1 cellular context compared by ENCODE assay signal in the genomic region with DNA sequence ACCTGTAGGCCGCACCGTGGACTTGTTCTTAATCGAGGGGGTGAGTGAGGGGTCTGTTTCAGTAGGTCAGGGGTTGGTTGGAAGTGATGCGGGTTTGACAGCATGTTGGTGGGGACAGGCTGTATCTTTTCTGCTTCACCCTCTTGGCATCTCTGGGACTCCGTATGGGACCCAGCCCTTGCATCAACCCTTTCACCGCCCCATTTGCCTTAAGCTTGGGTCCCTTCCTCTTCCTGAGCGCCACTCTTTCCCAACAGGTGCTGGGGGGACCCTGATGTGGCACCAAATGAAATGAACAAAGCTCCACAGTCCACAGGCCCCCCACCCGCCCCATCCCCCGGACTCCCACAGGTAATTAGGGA.
TF ChIP-seq lines count a peak whose summit lies in the region.

No MANE protein-coding gene starts in this region.

TF ChIP-seq in A549, 52 proteins besides CTCF, POLR2A, EP300 and RAD21 (continued from another document):
- TF ChIP-seq MAZ (IDR thresholded peaks at IDR 0.05; ENCODE audit: borderline replicate concordance, low read depth, low read length) (no peak), HOXB13 (CRISPR knock-in tag; IDR thresholded peaks at IDR 0.05; ENCODE audit: low read depth) (no peak), RFX5 (IDR thresholded peaks at IDR 0.05) (no peak), BHLHE40 (IDR thresholded peaks at IDR 0.05; ENCODE audit: low read depth, low read length) (no peak)
- TF ChIP-seq, protein P1, sequence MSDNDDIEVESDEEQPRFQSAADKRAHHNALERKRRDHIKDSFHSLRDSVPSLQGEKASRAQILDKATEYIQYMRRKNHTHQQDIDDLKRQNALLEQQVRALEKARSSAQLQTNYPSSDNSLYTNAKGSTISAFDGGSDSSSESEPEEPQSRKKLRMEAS (IDR thresholded peaks at IDR 0.05) = no peak
TF ChIP-seq in A549: peak in this region for 0.
